ENCODE assay signal across 1 cellular context in the genomic region with DNA sequence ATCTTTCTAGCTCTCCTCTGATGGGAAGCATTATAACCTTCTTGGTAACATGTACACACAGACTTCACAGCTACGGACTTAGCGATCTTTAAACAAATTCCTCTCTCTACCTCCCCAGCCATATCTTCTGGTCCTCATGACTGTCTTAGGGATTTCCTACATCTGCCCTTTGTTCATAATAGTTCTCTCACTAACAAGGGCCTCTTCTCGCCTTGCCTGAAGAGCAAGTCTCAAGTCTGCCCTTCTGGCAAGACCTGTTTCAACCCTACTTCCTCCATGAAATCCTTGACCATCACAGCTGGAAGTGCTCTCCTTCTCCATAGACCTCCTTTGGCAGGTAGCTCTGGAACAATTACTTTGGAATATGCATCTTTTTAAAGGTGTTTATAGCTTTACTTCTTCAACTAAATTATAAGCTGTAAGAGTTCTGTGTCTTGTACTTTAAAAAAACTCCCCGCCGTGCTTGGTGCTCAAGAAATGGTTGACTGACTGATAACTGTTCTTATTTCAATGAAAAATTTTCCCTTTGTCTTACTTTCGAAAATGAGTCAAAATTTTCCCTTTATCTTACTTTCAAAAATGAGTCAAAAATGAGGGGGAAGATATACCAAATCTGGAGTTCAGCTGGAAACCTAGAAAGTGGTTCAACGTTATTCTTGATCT.
TF ChIP-seq lines count a peak whose summit lies in the region.

No MANE protein-coding gene starts in this region.

TF ChIP-seq in H1, 55 proteins besides CTCF, POLR2A, EP300 and RAD21:
- TF ChIP-seq HDAC2 (IDR thresholded peaks at IDR 0.05; ENCODE audit: borderline replicate concordance in 1 of 2, low read depth in 2 of 2, low read length in 2 of 2) (no peak), BCL11A (IDR thresholded peaks at IDR 0.05; ENCODE audit: low read depth in 2 of 2, low read length in 2 of 2) (no peak), SIN3A (conservative IDR thresholded peaks at IDR 0.05 in 1 of 2, IDR thresholded peaks at IDR 0.05 in 1 of 2; ENCODE audit: low read depth in 1 of 2, low read length in 2 of 2) (no peak), YY1 (IDR thresholded peaks at IDR 0.05; ENCODE audit: low read depth, low read length) (no peak)
TF ChIP-seq in H1: peak in this region for 0.
